In genomic region chr17:16286009-16286946, GRCh38 we compare ENCODE assay signal across 8 cellular contexts.
DNase-seq lines count a peak whose midpoint lies in the region; ATAC-seq and TF ChIP-seq lines count a peak whose summit lies in the region.

No MANE protein-coding gene starts in this region.

- peaks cover 53% of the 10 kb centered on the region for H3K4me1 ChIP-seq in mesodermal cell (ENCODE audit: control insufficient read depth, insufficient read depth, low read length, poor library complexity, severe bottlenecking)

- H3K4me1 Mint-ChIP-seq in activated CD8-positive, alpha-beta T cell treated with anti-CD3 and anti-CD28 coated beads for 36 hours (ENCODE audit: low read depth), result peaks cover 55% of the 10 kb centered on the region
- H3K4me1 Mint-ChIP-seq in effector memory CD8-positive, alpha-beta T cell (ENCODE audit: low read depth in 2 of 2), result peaks cover 45 to 55% of the 10 kb centered on the region in 2 donors

- ATAC-seq in activated CD8-positive, alpha-beta T cell treated with anti-CD3 and anti-CD28 coated beads for 36 hours, result peak; percentile 95
- ATAC-seq in effector memory CD8-positive, alpha-beta T cell (replicated peaks), result peak; percentile 95

- H3K27ac ChIP-seq in mesodermal cell (ENCODE audit: low read depth, low read length, severe bottlenecking), result peak overlapping the region; percentile 99

- H3K27ac Mint-ChIP-seq in activated CD8-positive, alpha-beta T cell treated with anti-CD3 and anti-CD28 coated beads for 36 hours, result peak overlapping the region; percentile 98
- H3K27ac Mint-ChIP-seq in effector memory CD8-positive, alpha-beta T cell, result peak overlapping the region; percentile 96 to 98

- CTCF ChIA-PET in HEK293T (lab: Yijun Ruan, JAX), result interaction anchor here (0.5 to 4.3 kb wide), 26 partner anchors 9 to 355 kb away, joined by 3 to 56 read pairs (median 6); partner anchors contain the start of gene NCOR1
- CTCF ChIA-PET in activated CD8-positive, alpha-beta T cell treated with anti-CD3 and anti-CD28 coated beads for 36 hours (lab: Charles Lee), result interaction anchor here (0.7 to 4.2 kb wide), 11 partner anchors 9 to 77 kb away, joined by 3 to 19 read pairs (median 6); partner anchors contain the start of gene PIGL

- no peaks in the 10 kb centered on the region for H3K36me3 ChIP-seq in mesodermal cell (ENCODE audit: control insufficient read depth, insufficient read depth, low read length)

- H3K36me3 Mint-ChIP-seq in activated CD8-positive, alpha-beta T cell treated with anti-CD3 and anti-CD28 coated beads for 36 hours (ENCODE audit: low read depth), result peaks cover 25% of the 10 kb centered on the region
- H3K36me3 Mint-ChIP-seq in effector memory CD8-positive, alpha-beta T cell (ENCODE audit: insufficient read depth), result no peaks in the 10 kb centered on the region

- TF ChIP-seq CTCF in GM12864 (IDR thresholded peaks at IDR 0.05; ENCODE audit: low read depth, low read length, missing control alignments), result no peak
- peak; percentile 28 for TF ChIP-seq CTCF in activated CD8-positive, alpha-beta T cell treated with anti-CD3 and anti-CD28 coated beads for 36 hours (IDR thresholded peaks at IDR 0.05)

- H3K9me3 ChIP-seq in mesodermal cell (ENCODE audit: control insufficient read depth, low read length), result no peaks in the 10 kb centered on the region

- H3K4me3 ChIP-seq in GM12864 (ENCODE audit: low read depth, low read length), result peak overlapping the region; percentile 25
- H3K4me3 ChIP-seq in mesodermal cell (ENCODE audit: extremely low read depth, insufficient read depth, low read length, poor library complexity, severe bottlenecking), result no peak overlapping the region

- POLR2A ChIA-PET in HEK293T (lab: Yijun Ruan, JAX), result interaction anchor here (0.8 to 2.4 kb wide), 12 partner anchors 10 to 250 kb away, joined by 3 to 20 read pairs (median 5); partner anchors contain the start of genes CENPV, NCOR1, PIGL and UBB
- POLR2A ChIA-PET in activated CD8-positive, alpha-beta T cell treated with anti-CD3 and anti-CD28 coated beads for 36 hours (lab: Charles Lee), result interaction anchor here (0.8 to 6.5 kb wide), 10 partner anchors 13 to 153 kb away, joined by 3 to 30 read pairs (median 4); partner anchors contain the start of genes CENPV, NCOR1 and PIGL

- intact Hi-C loops in activated CD8-positive, alpha-beta T cell treated with anti-CD3 and anti-CD28 coated beads for 36 hours (cut with micrococcal nuclease), result loop anchor here (5.0 to 10.0 kb wide), 3 partner anchors 69 to 151 kb away; partner anchors contain the start of genes CENPV, NCOR1 and PIGL

- 31 to 41% methylated on average over 18 to 21 of the region's 26 CpGs for WGBS in mesodermal cell (ENCODE audit: insufficient coverage in 2 of 2), 2 experiments

- no peaks in the 10 kb centered on the region for H3K9me3 Mint-ChIP-seq in activated CD8-positive, alpha-beta T cell treated with anti-CD3 and anti-CD28 coated beads for 36 hours
- H3K9me3 Mint-ChIP-seq in effector memory CD8-positive, alpha-beta T cell, result no peaks in the 10 kb centered on the region

- no peaks in the 10 kb centered on the region for H3K27me3 Mint-ChIP-seq in activated CD8-positive, alpha-beta T cell treated with anti-CD3 and anti-CD28 coated beads for 36 hours
- H3K27me3 Mint-ChIP-seq in effector memory CD8-positive, alpha-beta T cell, result no peaks in the 10 kb centered on the region

- DNase-seq in GM12864 (ENCODE audit: low read depth) (peak; percentile 96), HEK293T (ENCODE audit: extremely low spot score) (peak; percentile 53), MV-4-11 (lab: John Stamatoyannopoulos, UW) (peak; percentile 99), NCI-H1694 (lab: John Stamatoyannopoulos, UW) (no peak)
- DNase-seq in activated CD8-positive, alpha-beta T cell treated with anti-CD3 and anti-CD28 coated beads for 36 hours, result peak; percentile 95
- DNase-seq in effector memory CD8-positive, alpha-beta T cell, result peak; percentile 73 to 77 (median 74)
- peak; percentile 39 to 60 for DNase-seq in stimulated activated CD8-positive, alpha-beta memory T cell treated with anti-CD3 and anti-CD28 coated beads, Interleukin-4, amount 100 ng/mL, for 1 hour (ENCODE audit: low read depth in 2 of 2, low spot score in 1 of 2)

- H3K4me3 Mint-ChIP-seq in activated CD8-positive, alpha-beta T cell treated with anti-CD3 and anti-CD28 coated beads for 36 hours, result peak overlapping the region; percentile 71
- H3K4me3 Mint-ChIP-seq in effector memory CD8-positive, alpha-beta T cell, result peak overlapping the region; percentile 78 to 80

TF ChIP-seq in HEK293T, 16 proteins besides CTCF, POLR2A, EP300 and RAD21:
- TF ChIP-seq FOXA1 (IDR thresholded peaks at IDR 0.05), result no peak
- no peak for TF ChIP-seq L3MBTL2 (conservative IDR thresholded peaks at IDR 0.05)
- no peak for TF ChIP-seq FOXM1 (IDR thresholded peaks at IDR 0.05; ENCODE audit: borderline replicate concordance)
- TF ChIP-seq ELF4 (IDR thresholded peaks at IDR 0.05), result no peak
- no peak for TF ChIP-seq SUZ12 (IDR thresholded peaks at IDR 0.05)
- TF ChIP-seq BHLHE40 (IDR thresholded peaks at IDR 0.05; ENCODE audit: borderline replicate concordance), result no peak
- no peak for TF ChIP-seq TARDBP (IDR thresholded peaks at IDR 0.05)
- no peak for TF ChIP-seq PKNOX1 (IDR thresholded peaks at IDR 0.05)
- TF ChIP-seq ARNT (IDR thresholded peaks at IDR 0.05), result no peak
- no peak for TF ChIP-seq FOXK2 (IDR thresholded peaks at IDR 0.05)
- TF ChIP-seq CTBP1 (IDR thresholded peaks at IDR 0.05; ENCODE audit: borderline replicate concordance), result no peak
- TF ChIP-seq LEF1 (IDR thresholded peaks at IDR 0.05; ENCODE audit: borderline replicate concordance), result no peak
- no peak for TF ChIP-seq SP1 (IDR thresholded peaks at IDR 0.05)
- no peak for TF ChIP-seq HDGF (IDR thresholded peaks at IDR 0.05; ENCODE audit: borderline replicate concordance)
- TF ChIP-seq ZNF384 (IDR thresholded peaks at IDR 0.05), result no peak
- no peak for TF ChIP-seq NFRKB (IDR thresholded peaks at IDR 0.05)
